Comparison of ENCODE assay signal across 8 cellular contexts in genomic region chr2:226836548-226836885, GRCh38. TPM values are rescaled to one million over a fixed set of nuclear protein-coding genes. Genes with fewer than 3 reads are reported as not detected.
DNase-seq lines count a peak whose midpoint lies in the region; ATAC-seq and TF ChIP-seq lines count a peak whose summit lies in the region.

No MANE protein-coding gene starts in this region.

- H3K27me3 Mint-ChIP-seq in T-helper 17 cell = no peaks in the 10 kb centered on the region

- H3K36me3 ChIP-seq in left ventricle myocardium inferior = no peaks in the 10 kb centered on the region

- peak overlapping the region; percentile 80 for H3K4me3 ChIP-seq in left ventricle myocardium inferior

- no peaks in the 10 kb centered on the region for H3K36me3 Mint-ChIP-seq in T-helper 17 cell (ENCODE audit: low read depth)
- H3K36me3 Mint-ChIP-seq in stimulated activated effector memory CD8-positive, alpha-beta T cell treated with anti-CD3 and anti-CD28 coated beads, Interleukin-12 subunit alpha, Interleukin-12 subunit beta, amount 100 ng/mL, for 72 hours = peaks cover 41% of the 10 kb centered on the region

- H3K27ac Mint-ChIP-seq in T-helper 17 cell = peak overlapping the region; percentile 96
- H3K27ac Mint-ChIP-seq in stimulated activated effector memory CD8-positive, alpha-beta T cell treated with anti-CD3 and anti-CD28 coated beads, Interleukin-12 subunit alpha, Interleukin-12 subunit beta, amount 100 ng/mL, for 72 hours = peak overlapping the region; percentile 97

- peak overlapping the region; percentile 95 for H3K27ac ChIP-seq in left ventricle myocardium inferior (replicated peaks)

- ATAC-seq in GM18508 (IDR thresholded peaks at IDR 0.05; ENCODE audit: insufficient read depth, unreplicated experiment) = peak; percentile 5
- ATAC-seq in HG02678 (IDR thresholded peaks at IDR 0.05; ENCODE audit: unreplicated experiment) = peak; percentile 4
- peak; percentile 3 for ATAC-seq in T-helper 17 cell
- peak; percentile 33 for ATAC-seq in stimulated activated effector memory CD8-positive, alpha-beta T cell treated with anti-CD3 and anti-CD28 coated beads, Interleukin-12 subunit alpha, Interleukin-12 subunit beta, amount 100 ng/mL, for 72 hours

- peak overlapping the region; percentile 91 for H3K4me3 Mint-ChIP-seq in T-helper 17 cell
- H3K4me3 Mint-ChIP-seq in stimulated activated effector memory CD8-positive, alpha-beta T cell treated with anti-CD3 and anti-CD28 coated beads, Interleukin-12 subunit alpha, Interleukin-12 subunit beta, amount 100 ng/mL, for 72 hours = peak overlapping the region; percentile 88

- H3K9me3 Mint-ChIP-seq in stimulated activated effector memory CD8-positive, alpha-beta T cell treated with anti-CD3 and anti-CD28 coated beads, Interleukin-12 subunit alpha, Interleukin-12 subunit beta, amount 100 ng/mL, for 72 hours = no peaks in the 10 kb centered on the region

- peaks cover 32% of the 10 kb centered on the region for H3K4me1 ChIP-seq in left ventricle myocardium inferior

- no peaks in the 10 kb centered on the region for H3K27me3 ChIP-seq in left ventricle myocardium inferior (ENCODE audit: low read depth)

- H3K4me1 Mint-ChIP-seq in T-helper 17 cell = peaks cover 36% of the 10 kb centered on the region
- peaks cover 31% of the 10 kb centered on the region for H3K4me1 Mint-ChIP-seq in stimulated activated effector memory CD8-positive, alpha-beta T cell treated with anti-CD3 and anti-CD28 coated beads, Interleukin-12 subunit alpha, Interleukin-12 subunit beta, amount 100 ng/mL, for 72 hours

- in situ Hi-C loops in ACHN (cut with HindIII; ENCODE audit: low pct_ligation_motif_present, low pct_unique_long_range_greater_than_20kb, low sequenced_read_pairs) = no loop called here

- intact Hi-C loops in left ventricle myocardium inferior (cut with micrococcal nuclease) = loop anchor here (10.0 kb wide), 1 partner anchor 148 kb away; no protein-coding TSS in a partner anchor

- no peak for TF ChIP-seq CTCF in left ventricle myocardium inferior (IDR thresholded peaks at IDR 0.05; ENCODE audit: borderline replicate concordance)

- DNase-seq in T-helper 17 cell (no peak), left ventricle myocardium inferior (no peak), HuH-7.5 (ENCODE audit: low spot score) (no peak), COLO829 (ENCODE audit: low spot score) (no peak), ACHN (no peak)
- DNase-seq in stimulated activated effector memory CD8-positive, alpha-beta T cell treated with anti-CD3 and anti-CD28 coated beads, Interleukin-12 subunit alpha, Interleukin-12 subunit beta, amount 100 ng/mL, for 72 hours (ENCODE audit: low spot score in 2 of 2) = no peak

- H3K9me3 ChIP-seq in T-helper 17 cell (ENCODE audit: control insufficient read depth, low read length, poor library complexity, severe bottlenecking) (no peaks in the 10 kb centered on the region), left ventricle myocardium inferior (replicated peaks) (no peaks in the 10 kb centered on the region)

RNA-seq across cellular contexts. Expression of gene RHBDD1, which starts 0.7 kb away (rescaled TPM):
- total RNA-seq in T-helper 17 cell (10 to 100 TPM; 41.5 to 42.0 TPM), left ventricle myocardium inferior (35.1 TPM)

RNA-seq across cellular contexts. Expression of gene IRS1, which starts 36.9 kb away (rescaled TPM):
- total RNA-seq in T-helper 17 cell = 1 to 10 TPM in 1 of 2 donors, under 1 TPM in 1; 0.90 to 6.2 TPM
- total RNA-seq in left ventricle myocardium inferior = 17.8 TPM
